In the genomic region with DNA sequence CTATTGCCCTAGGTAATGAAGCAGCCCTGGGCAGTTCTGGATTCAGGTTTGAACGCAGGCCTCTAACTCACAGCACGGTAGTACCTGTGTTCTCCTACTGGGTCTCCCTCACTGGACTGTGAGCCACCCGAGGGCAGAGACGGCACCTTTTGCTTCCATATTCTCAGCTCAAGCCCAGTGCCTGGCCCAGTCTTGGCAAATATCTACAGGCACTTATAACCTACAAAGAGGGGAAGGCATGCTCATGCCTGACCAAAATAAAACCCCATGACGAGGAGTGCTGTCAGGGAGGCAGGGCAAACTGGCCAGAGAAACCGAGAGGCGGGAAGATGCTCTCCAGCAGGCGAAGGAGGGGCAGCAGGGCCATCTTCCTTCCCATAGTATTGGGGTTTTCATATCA, we compare ENCODE assay signal across 25 cellular contexts.
"Had no signal": no experiment of that assay in that cellular context is flagged by ENCODE, and none has a peak within 500 bp of the region (broad histone marks: within the 10 kb centered on the region; RNA-seq: fewer than 3 reads in every experiment).

No MANE protein-coding gene starts in this region.

- H3K36me3 ChIP-seq: colonic mucosa, esophagus squamous epithelium, left lung, neutrophil, pancreas, tibial artery had no signal

- H3K79me2 ChIP-seq: hepatocyte had no signal

- H3K27me3 ChIP-seq: colonic mucosa, esophagus squamous epithelium, pancreas, testis, tibial artery had no signal

- H2AFZ ChIP-seq: hepatocyte had no signal

- H3K9me3 ChIP-seq: colonic mucosa, esophagus squamous epithelium, left lung, mucosa of descending colon, neutrophil, pancreas, testis, tibial artery had no signal

- H3K4me2 ChIP-seq: hepatocyte, smooth muscle cell had no signal

- H3K4me3 ChIP-seq: colonic mucosa, esophagus squamous epithelium, hepatocyte, left lung, lung, mucosa of descending colon, pancreas, smooth muscle cell, testis, tibial artery had no signal

- H3K27ac ChIP-seq: colonic mucosa, esophagus squamous epithelium, hepatocyte, left lung, neutrophil, pancreas, testis, tibial artery had no signal

- ATAC-seq: left lung; mucosa of descending colon; natural killer cell treated with Interleukin-12 subunit alpha and Interleukin-12 subunit beta and Interleukin-15 and Interleukin-18, amount 100 ng/mL, for 72 hours; sciatic nerve; stimulated activated effector memory CD8-positive, alpha-beta T cell treated with anti-CD3 and anti-CD28 coated beads, Interleukin-12 subunit alpha, Interleukin-12 subunit beta, amount 100 ng/mL, for 72 hours; stimulated activated naive CD8-positive, alpha-beta T cell treated with anti-CD3 and anti-CD28 coated beads, Interleukin-15, Interleukin-2, amounts not matched to agents 100 U/mL and 50 U/mL, for 24 hours had no signal

- H3K4me1 ChIP-seq: colonic mucosa, esophagus squamous epithelium, left lung, pancreas, testis, tibial artery had no signal

- DNase-seq: colonic mucosa; effector memory CD4-positive, alpha-beta T cell; erythroblast; esophagus squamous epithelium; foreskin melanocyte; kidney; left lung; mucosa of descending colon; naive B cell; pancreas; retina; stimulated activated CD4-positive, alpha-beta T cell treated with anti-CD3 and anti-CD28 coated beads, Interleukin-12 subunit alpha, Interleukin-12 subunit beta, amount 100 ng/mL, for 4 hours; stimulated activated CD4-positive, alpha-beta T cell treated with anti-CD3 and anti-CD28 coated beads, Interleukin-1b, Interleukin-23, amount 100 ng/mL, for 48 hours; stimulated activated CD4-positive, alpha-beta T cell treated with anti-CD3 and anti-CD28 coated beads, Interleukin-4, amount 100 ng/mL, for 24 hours; stimulated activated naive CD8-positive, alpha-beta T cell treated with anti-CD3 and anti-CD28 coated beads, Interleukin-15, Interleukin-2, amounts not matched to agents 100 U/mL and 50 U/mL, for 24 hours; substantia nigra; testis; tibial artery had no signal
